8 cellular contexts compared by ENCODE assay signal in the genomic region with DNA sequence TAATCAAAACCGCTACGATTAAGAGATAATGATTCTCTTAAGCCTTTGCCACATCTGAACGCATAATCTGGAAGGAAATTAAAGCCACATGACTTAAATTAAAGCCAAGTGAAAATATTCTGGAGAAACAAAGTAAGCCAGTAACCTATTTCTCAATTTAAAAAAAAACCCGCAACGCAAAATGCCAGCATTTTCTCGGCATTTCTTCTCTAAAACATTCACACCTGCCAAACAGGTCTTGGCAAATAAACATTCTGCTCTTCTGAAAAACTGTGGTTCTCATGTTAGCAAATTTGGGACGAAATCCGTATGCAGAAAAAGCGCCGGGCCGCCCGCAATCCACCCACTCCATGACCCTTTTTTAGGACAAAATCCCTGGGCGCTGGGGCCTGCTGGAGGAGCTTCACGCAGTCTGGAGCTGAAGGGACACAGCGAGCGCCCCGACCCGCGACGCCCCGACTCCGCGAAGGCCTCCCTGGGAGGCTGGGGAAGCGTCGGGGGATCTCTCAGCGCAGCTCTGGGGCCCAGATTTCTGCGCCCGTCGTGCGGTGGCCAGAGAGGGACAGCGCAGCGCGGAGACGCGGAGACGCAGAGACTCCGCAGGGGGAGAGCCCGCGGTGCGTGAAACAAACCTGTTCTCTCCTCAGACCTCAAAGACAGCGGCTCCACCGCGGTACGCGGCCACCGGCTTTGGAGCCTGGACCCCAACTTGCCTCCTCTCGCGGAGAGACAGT. TPM values are rescaled to one million over a fixed set of nuclear protein-coding genes. Genes with fewer than 3 reads are reported as not detected.
DNase-seq lines count a peak whose midpoint lies in the region; ATAC-seq and TF ChIP-seq lines count a peak whose summit lies in the region.

No MANE protein-coding gene starts in this region.

- H3K27ac ChIP-seq in HUES64 (ENCODE audit: low read depth, low read length) (peak overlapping the region; percentile 59), caudate nucleus (ENCODE audit: low read depth, low read length) (peak overlapping the region; percentile 85)

- peaks cover 27% of the 10 kb centered on the region for H3K4me1 Mint-ChIP-seq in memory B cell
- H3K4me1 Mint-ChIP-seq in type B pancreatic cell (ENCODE audit: unreplicated experiment), result peaks cover 36% of the 10 kb centered on the region

- H3K4me3 ChIP-seq in GM08714 (ENCODE audit: low read length) (peak overlapping the region; percentile 74), HUES64 (ENCODE audit: low read length) (peak overlapping the region; percentile 78)

- no peak for TF ChIP-seq CTCF in type B pancreatic cell (conservative IDR thresholded peaks at IDR 0.05)

- H3K36me3 ChIP-seq in HUES64 (ENCODE audit: insufficient read depth, low read length), result peaks cover 36% of the 10 kb centered on the region

- peak; percentile 42 for ATAC-seq in GM21576 (IDR thresholded peaks at IDR 0.05; ENCODE audit: unreplicated experiment)
- peak; percentile 26 for ATAC-seq in memory B cell (ENCODE audit: low read depth)

- H3K27ac Mint-ChIP-seq in memory B cell (peak overlapping the region; percentile 95), type B pancreatic cell (peak overlapping the region; percentile 98)

- H3K4me3 Mint-ChIP-seq in memory B cell (peak overlapping the region; percentile 97), type B pancreatic cell (peak overlapping the region; percentile 99)

- H3K27me3 Mint-ChIP-seq in memory B cell (no peaks in the 10 kb centered on the region), type B pancreatic cell (no peaks in the 10 kb centered on the region)

- H3K9me3 Mint-ChIP-seq in memory B cell (no peaks in the 10 kb centered on the region), type B pancreatic cell (no peaks in the 10 kb centered on the region)

- H3K27me3 ChIP-seq in HUES64 (ENCODE audit: insufficient read depth, low read length), result peaks cover 6% of the 10 kb centered on the region

- in situ Hi-C loops in ACHN (cut with HindIII; ENCODE audit: low pct_ligation_motif_present, low pct_unique_long_range_greater_than_20kb, low sequenced_read_pairs), result no loop called here

- peak overlapping the region; percentile 87 for H3K9ac ChIP-seq in HUES64 (ENCODE audit: low read depth, low read length)

- no peaks in the 10 kb centered on the region for H3K9me3 ChIP-seq in HUES64 (ENCODE audit: insufficient read depth, low read depth, low read length)

- DNase-seq in caudate nucleus (lab: John Stamatoyannopoulos, UW), result peak in 19 of 61 donors; percentile 28 to 87 (median 64)
- DNase-seq in memory B cell (ENCODE audit: low spot score in 2 of 2), result no peak
- no peak for DNase-seq in type B pancreatic cell (ENCODE audit: extremely low spot score, unreplicated experiment)
- DNase-seq in ACHN, result no peak
- DNase-seq in stimulated activated CD4-positive, alpha-beta T cell treated with anti-CD3 and anti-CD28 coated beads, Interleukin-4, amount 100 ng/mL, for 1 hour, result no peak

- WGBS in HUES64, result 3% methylated on average over 48 of the region's 48 CpGs

- peaks cover 21% of the 10 kb centered on the region for H3K36me3 Mint-ChIP-seq in memory B cell
- H3K36me3 Mint-ChIP-seq in type B pancreatic cell, result peaks cover 42% of the 10 kb centered on the region

- peaks cover 18% of the 10 kb centered on the region for H3K4me1 ChIP-seq in HUES64 (ENCODE audit: insufficient read depth, low read length)

RNA-seq across cellular contexts. Expression of gene NKIRAS1, which starts 0.5 kb away (rescaled TPM):
- 4.8 TPM for polyA plus RNA-seq in HUES64 (2013, experiment 1 of 2)
- polyA plus RNA-seq in HUES64 (2013, experiment 2 of 2), result 4.8 TPM
- total RNA-seq in type B pancreatic cell (ENCODE audit: low replicate concordance), result 8.0 and 10.8 TPM in 2 replicates

RNA-seq across cellular contexts. Expression of gene RPL15, which starts 0.6 kb away (rescaled TPM):
- polyA plus RNA-seq in HUES64 (2013, experiment 1 of 2), result 2,998 TPM
- 3,107 TPM for polyA plus RNA-seq in HUES64 (2013, experiment 2 of 2)
- total RNA-seq in type B pancreatic cell (ENCODE audit: low replicate concordance), result 2,083 and 2,257 TPM in 2 replicates

RNA-seq across cellular contexts. Expression of gene NR1D2, which starts 28.8 kb away (rescaled TPM):
- 11.2 TPM for polyA plus RNA-seq in HUES64 (2013, experiment 1 of 2)
- polyA plus RNA-seq in HUES64 (2013, experiment 2 of 2), result 14.1 TPM
- 20.6 and 23.1 TPM in 2 replicates for total RNA-seq in type B pancreatic cell (ENCODE audit: low replicate concordance)
